ENCODE assay signal across 10 cellular contexts in genomic region chr1:31934251-31934650, GRCh38. TPM values are rescaled to one million over a fixed set of nuclear protein-coding genes. Genes with fewer than 3 reads are reported as not detected.
A peak's percentile ranks its signal among the peaks of the same experiment; 100 is the strongest.
DNase-seq lines count a peak whose midpoint lies in the region; ATAC-seq, FAIRE-seq and TF ChIP-seq lines count a peak whose summit lies in the region.
"Had no signal": no experiment of that assay in that cellular context is flagged by ENCODE, and none has a peak within 500 bp of the region (broad histone marks: within the 10 kb centered on the region; RNA-seq: fewer than 3 reads in every experiment).

No MANE protein-coding gene starts in this region.

- DNase-seq in CD4-positive, alpha-beta memory T cell, result no peak
- DNase-seq in Karpas-422 (no peak), GM12878 (ENCODE audit: low read depth, low spot score) (no peak), osteocyte (ENCODE audit: extremely low spot score, unreplicated experiment) (no peak), ACHN (no peak), midbrain (lab: John Stamatoyannopoulos, UW) (no peak), iPS-NIHi11 (ENCODE audit: low spot score) (no peak), posterior cingulate gyrus (no peak)
- DNase-seq: cortex of kidney, NCI-H774 had no signal

- H3K27me3 ChIP-seq in CD4-positive, alpha-beta memory T cell (ENCODE audit: insufficient read depth, low read length), result no peaks in the 10 kb centered on the region
- H3K27me3 ChIP-seq in Karpas-422 (ENCODE audit: low read length) (no peaks in the 10 kb centered on the region), GM12878 (replicated peaks in 1 of 2; ENCODE audit: control insufficient read depth in 2 of 2, insufficient read depth in 2 of 2, low read length in 1 of 2) (no peaks in the 10 kb centered on the region)

- peak overlapping the region; percentile 95 for H3K4me2 ChIP-seq in Karpas-422 (ENCODE audit: low read depth, low read length, poor library complexity, severe bottlenecking)
- H3K4me2 ChIP-seq in GM12878 (ENCODE audit: control insufficient read depth, insufficient read depth), result peak overlapping the region; percentile 88

- in situ Hi-C loops in GM12878 (cut with MboI), result loop anchor here (10.0 kb wide), 1 partner anchor 1179 kb away; the partner anchor contains the start of gene LAPTM5
- in situ Hi-C loops in ACHN (cut with HindIII; ENCODE audit: low pct_ligation_motif_present, low pct_unique_long_range_greater_than_20kb, low sequenced_read_pairs), result no loop called here

- H3K36me3 Mint-ChIP-seq in CD4-positive, alpha-beta memory T cell, result peaks cover 7 to 23% of the 10 kb centered on the region in 2 donors
- H3K36me3 Mint-ChIP-seq in osteocyte (ENCODE audit: unreplicated experiment), result no peaks in the 10 kb centered on the region

- TF ChIP-seq CTCF in GM12878 (IDR thresholded peaks at IDR 0.05 in 2 of 3, conservative IDR thresholded peaks at IDR 0.05 in 1 of 3; ENCODE audit: control insufficient read depth in 2 of 3, extremely low read depth in 1 of 3, insufficient read depth in 1 of 3, low read depth in 3 of 3, low read length in 3 of 3) (no peak), osteocyte (IDR thresholded peaks at IDR 0.05) (no peak)

- H3K9ac ChIP-seq in Karpas-422 (ENCODE audit: low read length) (0 out of 2 replicates have a peak overlapping the region, but pooled peaks have one; percentile 10), GM12878 (ENCODE audit: control insufficient read depth, insufficient read depth, low read length) (peak overlapping the region; percentile 96)

- no peak for TF ChIP-seq EP300 in GM12878 (IDR thresholded peaks at IDR 0.05; ENCODE audit: borderline replicate concordance in 1 of 2, control insufficient read depth in 1 of 2, low read depth in 2 of 2, low read length in 2 of 2)

- H3K27ac ChIP-seq in CD4-positive, alpha-beta memory T cell (ENCODE audit: low read depth, low read length), result peak overlapping the region; percentile 70
- peak overlapping the region; percentile 83 for H3K27ac ChIP-seq in Karpas-422 (ENCODE audit: low read length)
- H3K27ac ChIP-seq in GM12878 (ENCODE audit: control insufficient read depth, insufficient read depth), result peak overlapping the region; percentile 93

- H3K9me3 Mint-ChIP-seq in CD4-positive, alpha-beta memory T cell, result peaks cover 0 to 3% (median 0%) of the 10 kb centered on the region in 8 donors
- no peaks in the 10 kb centered on the region for H3K9me3 Mint-ChIP-seq in osteocyte (ENCODE audit: unreplicated experiment)

- no peaks in the 10 kb centered on the region for H3K9me2 ChIP-seq in Karpas-422 (replicated peaks; ENCODE audit: insufficient read depth, low read length)

- H2AFZ ChIP-seq in Karpas-422 (ENCODE audit: low read length) (no peak overlapping the region), GM12878 (ENCODE audit: control insufficient read depth, low read depth, low read length) (no peak overlapping the region)

- TF ChIP-seq POLR2A in GM12878 (IDR thresholded peaks at IDR 0.05; ENCODE audit: low read depth, low read length), result no peak

- CTCF ChIA-PET in CD4-positive, alpha-beta memory T cell (lab: Charles Lee; ENCODE audit: partially characterized antibody), result interaction anchor here (0.6 to 4.2 kb wide), 14 partner anchors 8 to 145 kb away, joined by 3 to 45 read pairs (median 6); partner anchors contain the start of gene SPOCD1
- CTCF ChIA-PET in GM12878 (lab: Yijun Ruan, JAX), result interaction anchor here (0.9 to 15.0 kb wide), 12 partner anchors 8 to 129 kb away, joined by 3 to 565 read pairs (median 6); partner anchors contain the start of gene SPOCD1

- peaks cover 86% of the 10 kb centered on the region for H3K79me2 ChIP-seq in Karpas-422 (ENCODE audit: low read length)
- peaks cover 95% of the 10 kb centered on the region for H3K79me2 ChIP-seq in GM12878 (ENCODE audit: control insufficient read depth, insufficient read depth, low read length)

- H3K27me3 Mint-ChIP-seq in CD4-positive, alpha-beta memory T cell, result no peaks in the 10 kb centered on the region
- H3K27me3 Mint-ChIP-seq in osteocyte (ENCODE audit: unreplicated experiment), result no peaks in the 10 kb centered on the region

- H3K4me1 ChIP-seq in CD4-positive, alpha-beta memory T cell (ENCODE audit: insufficient read depth, low read length), result peaks cover 78% of the 10 kb centered on the region
- H3K4me1 ChIP-seq in Karpas-422 (ENCODE audit: low read length) (peaks cover 85% of the 10 kb centered on the region), GM12878 (ENCODE audit: control insufficient read depth, insufficient read depth, low read length) (peaks cover 25% of the 10 kb centered on the region)

- ATAC-seq in GM12878, result no peak

- 0% methylated on average over 2 of the region's 2 CpGs for WGBS in GM12878 (ENCODE audit: insufficient coverage, insufficient replicate concordance, low lambda C conversion rate, missing lambda C conversion rate)

- peak overlapping the region; percentile 91 to 97 (median 95) for H3K27ac Mint-ChIP-seq in CD4-positive, alpha-beta memory T cell
- H3K27ac Mint-ChIP-seq in osteocyte (ENCODE audit: unreplicated experiment), result peak overlapping the region; percentile 84

- SMC1A ChIA-PET in GM12878 (lab: Charles Lee; ENCODE audit: uncharacterized antibody, unreplicated experiment), result interaction anchor here (1.2 to 4.3 kb wide), 17 partner anchors 9 to 118 kb away, joined by 4 to 98 read pairs (median 8); no protein-coding TSS in a partner anchor

- intact Hi-C loops in CD4-positive, alpha-beta memory T cell (cut with micrococcal nuclease), result loop anchor here (1.0 kb wide), 1 partner anchor 8 kb away; no protein-coding TSS in a partner anchor
- intact Hi-C loops in GM12878 (cut with micrococcal nuclease; ENCODE audit: unreplicated experiment) (loop anchor here (5.0 kb wide), 1 partner anchor 117 kb away; the partner anchor contains the start of gene SPOCD1), posterior cingulate gyrus (cut with DNase I) (loop anchor here (10.0 kb wide), 2 partner anchors 89 to 139 kb away; no protein-coding TSS in a partner anchor)

- no peak for FAIRE-seq in GM12878 (lab: Jason Lieb, UNC)

- no peaks in the 10 kb centered on the region for H3K9me3 ChIP-seq in CD4-positive, alpha-beta memory T cell (ENCODE audit: control insufficient read depth in 1 of 2, low read length in 2 of 2)
- no peaks in the 10 kb centered on the region for H3K9me3 ChIP-seq in Karpas-422 (ENCODE audit: low read length)
- no peaks in the 10 kb centered on the region for H3K9me3 ChIP-seq in GM12878 (replicated peaks; ENCODE audit: control insufficient read depth, insufficient read depth, low read length)

- H3K4me3 Mint-ChIP-seq in CD4-positive, alpha-beta memory T cell, result peak overlapping the region; percentile 77 to 100 (median 98)
- no peak overlapping the region for H3K4me3 Mint-ChIP-seq in osteocyte (ENCODE audit: unreplicated experiment)

- H3K4me1 Mint-ChIP-seq in CD4-positive, alpha-beta memory T cell, result peaks cover 51 to 90% (median 69%) of the 10 kb centered on the region in 4 donors
- H3K4me1 Mint-ChIP-seq in osteocyte (ENCODE audit: unreplicated experiment), result peaks cover 79% of the 10 kb centered on the region

- POLR2A ChIA-PET in CD4-positive, alpha-beta memory T cell (lab: Charles Lee; ENCODE audit: partially characterized antibody), result interaction anchor here (0.7 to 14.9 kb wide), 14 partner anchors 9 to 387 kb away, joined by 3 to 545 read pairs (median 5); partner anchors contain the start of gene KPNA6
- POLR2A ChIA-PET in GM12878 (lab: Charles Lee), result interaction anchor here (0.5 to 4.6 kb wide), 15 partner anchors 8 to 81 kb away, joined by 3 to 59 read pairs (median 11); partner anchors contain the start of gene KHDRBS1

- no TSS peak for BruUV-seq in GM12878 (replicated peaks; lab: Mats Ljungman, UMichigan)

- TF ChIP-seq RAD21 in GM12878 (IDR thresholded peaks at IDR 0.05; ENCODE audit: insufficient read depth, low read depth, low read length), result no peak

- H4K20me1 ChIP-seq in Karpas-422 (ENCODE audit: insufficient read depth, low read depth, low read length) (peaks cover 56% of the 10 kb centered on the region), GM12878 (ENCODE audit: control insufficient read depth, insufficient read depth) (0 out of 2 replicates have a peak, but pooled peaks cover 3% of the 10 kb centered on the region)

- no peaks in the 10 kb centered on the region for H3K36me3 ChIP-seq in CD4-positive, alpha-beta memory T cell (ENCODE audit: insufficient read depth, low read length)
- H3K36me3 ChIP-seq in Karpas-422 (ENCODE audit: insufficient read depth, low read length) (no peaks in the 10 kb centered on the region), GM12878 (ENCODE audit: control insufficient read depth in 2 of 2, insufficient read depth in 2 of 2, low read length in 1 of 2) (peaks cover 0 to 7% of the 10 kb centered on the region in 2 experiments; a peak in 1 of 4 replicates)

- RAD21 ChIA-PET in GM12878 (lab: Charles Lee; ENCODE audit: unreplicated experiment), result interaction anchor here (0.8 to 4.6 kb wide), 18 partner anchors 8 to 145 kb away, joined by 3 to 79 read pairs (median 10); partner anchors contain the start of genes KHDRBS1 and SPOCD1

- H3K4me3 ChIP-seq in CD4-positive, alpha-beta memory T cell (ENCODE audit: low read length in 2 of 2), result peak overlapping the region in 1 of 2 donors; percentile 20
- H3K4me3 ChIP-seq in Karpas-422 (ENCODE audit: low read length), result peak overlapping the region; percentile 98
- peak overlapping the region; percentile 84 for H3K4me3 ChIP-seq in GM12878

RNA-seq across cellular contexts. Expression of gene PTP4A2, which starts 3.9 kb away (rescaled TPM):
- total RNA-seq in CD4-positive, alpha-beta memory T cell, result 100 to 1,000 TPM; 254 to 276 TPM
- polyA plus RNA-seq in CD4-positive, alpha-beta memory T cell, result 100 to 1,000 TPM; 401 to 529 TPM
- 215 and 401 TPM in 2 replicates for total RNA-seq in Karpas-422 (2014; rRNA removed; shearing (Covaris generic); ENCODE audit: low replicate concordance)
- total RNA-seq in GM12878 (2013; cell fraction: nucleolus; rRNA removed), result 309 and 320 TPM in 2 replicates
- total RNA-seq in GM12878 (2014; rRNA removed), result 334 and 416 TPM in 2 replicates
- total RNA-seq in GM12878 (2014; rRNA removed; fragmentation: Illumina TruSeq; extraction: Trizol), result 390 and 401 TPM in 2 replicates
- total RNA-seq in GM12878 (2021), result 348 and 360 TPM in 2 replicates
- 133 TPM for polyA plus RNA-seq in GM12878 (2011; ENCODE audit: low read depth)
- 909 and 1,265 TPM in 2 replicates for polyA plus RNA-seq in GM12878 (2011; rRNA removed)
- polyA plus RNA-seq in GM12878 (2011; cell fraction: cytosol; rRNA removed), result 152 and 181 TPM in 2 replicates
- polyA plus RNA-seq in GM12878 (2011; cell fraction: nucleus; rRNA removed), result 120 and 153 TPM in 2 replicates
- 252 and 315 TPM in 2 replicates for polyA plus RNA-seq in GM12878 (2012)
- polyA plus RNA-seq in GM12878 (2014; fragmentation: Illumina TruSeq; extraction: Trizol), result 547 and 710 TPM in 2 replicates
- polyA plus RNA-seq in GM12878 (2014; fragmentation: Nextera tagmentation; extraction: Ambion mirVana), result 100 to 1,000 TPM; 268 to 424 TPM
- 180 and 224 TPM in 2 replicates for polyA plus RNA-seq in GM12878 (2014; rRNA removed)
- polyA plus RNA-seq in GM12878 (2016; fragmentation: Nextera tagmentation; extraction: Ambion mirVana), result 100 to 1,000 TPM; 232 to 423 TPM
- 326 and 414 TPM in 2 replicates for polyA minus RNA-seq in GM12878 (2011; rRNA and poly(A)+ RNA removed)
- 268 and 284 TPM in 2 replicates for polyA minus RNA-seq in GM12878 (2011; cell fraction: cytosol; rRNA and poly(A)+ RNA removed)
- polyA minus RNA-seq in GM12878 (2011; cell fraction: nucleus; rRNA and poly(A)+ RNA removed), result 63.8 and 72.4 TPM in 2 replicates
- 142 and 157 TPM in 2 replicates for total RNA-seq in osteocyte
